In genomic region chr3:107430214-107431047, GRCh38 we compare ENCODE assay signal across 8 cellular contexts. TPM values are rescaled to one million over a fixed set of nuclear protein-coding genes. Genes with fewer than 3 reads are reported as not detected.
DNase-seq lines count a peak whose midpoint lies in the region; FAIRE-seq and TF ChIP-seq lines count a peak whose summit lies in the region.

No MANE protein-coding gene starts in this region.

- no peaks in the 10 kb centered on the region for H3K79me2 ChIP-seq in H9 (ENCODE audit: insufficient read depth, low read length)
- H3K79me2 ChIP-seq in parathyroid adenoma: peaks cover 10% of the 10 kb centered on the region

- no peak overlapping the region for H2BK20ac ChIP-seq in H9 (ENCODE audit: low read depth, low read length, poor library complexity, severe bottlenecking)

- H3K36me3 ChIP-seq in BLaER1: no peaks in the 10 kb centered on the region
- no peaks in the 10 kb centered on the region for H3K36me3 ChIP-seq in parathyroid adenoma (ENCODE audit: control insufficient read depth, insufficient read depth, low read length)

- H3K27ac ChIP-seq in BLaER1 (peak overlapping the region; percentile 93), H9 (ENCODE audit: insufficient read length, low read depth, low read length) (no peak overlapping the region), parathyroid adenoma (peak overlapping the region; percentile 99)

- peak overlapping the region; percentile 89 for H3K4me3 ChIP-seq in BLaER1
- peak overlapping the region; percentile 70 for H3K4me3 ChIP-seq in fibroblast of villous mesenchyme (ENCODE audit: low read depth, low read length)
- peak overlapping the region; percentile 39 for H3K4me3 ChIP-seq in parathyroid adenoma (ENCODE audit: low read depth, low read length)

- no peak overlapping the region for H2AK5ac ChIP-seq in H9 (ENCODE audit: insufficient read length, low read length)

- no peak overlapping the region for H3K27ac Mint-ChIP-seq in H9
- H3K27ac Mint-ChIP-seq in activated CD4-positive, alpha-beta memory T cell treated with anti-CD3 and anti-CD28 coated beads, Interleukin-2, amount 10 ng/mL, durations not matched to agents 7 days and 5 days: peak overlapping the region; percentile 50

- H3K4me1 Mint-ChIP-seq in H9: peaks cover 15 to 16% of the 10 kb centered on the region in 2 experiments
- peaks cover 17% of the 10 kb centered on the region for H3K4me1 Mint-ChIP-seq in activated CD4-positive, alpha-beta memory T cell treated with anti-CD3 and anti-CD28 coated beads, Interleukin-2, amount 10 ng/mL, durations not matched to agents 7 days and 5 days

- no peak; the same call in 2 of the 3 replicates for TF ChIP-seq CTCF in H9 (conservative IDR thresholded peaks at IDR 0.05)
- TF ChIP-seq CTCF in fibroblast of villous mesenchyme (IDR thresholded peaks at IDR 0.05; ENCODE audit: insufficient read depth, low read depth, low read length): no peak
- no peak for TF ChIP-seq CTCF in parathyroid adenoma (IDR thresholded peaks at IDR 0.05)

- H2BK15ac ChIP-seq in H9 (ENCODE audit: low read depth, low read length): no peak overlapping the region

- H2BK5ac ChIP-seq in H9 (ENCODE audit: insufficient read length, low read length): no peak overlapping the region

- H4K8ac ChIP-seq in H9 (replicated peaks; ENCODE audit: insufficient read length, low read depth, low read length): no peak overlapping the region

- no peaks in the 10 kb centered on the region for H3K9me3 ChIP-seq in BLaER1
- H3K9me3 ChIP-seq in H9 (ENCODE audit: control insufficient read depth, low read depth, low read length): no peaks in the 10 kb centered on the region
- H3K9me3 ChIP-seq in parathyroid adenoma (ENCODE audit: control insufficient read depth, low read length): no peaks in the 10 kb centered on the region

- no peak overlapping the region for H4K5ac ChIP-seq in H9 (ENCODE audit: insufficient read length, low read depth, low read length)

- no peaks in the 10 kb centered on the region for H3K79me1 ChIP-seq in H9 (ENCODE audit: insufficient read depth, low read depth, low read length, poor library complexity, severe bottlenecking)

- CTCF ChIA-PET in activated CD4-positive, alpha-beta memory T cell treated with anti-CD3 and anti-CD28 coated beads, Interleukin-2, amount 10 ng/mL, durations not matched to agents 7 days and 5 days (lab: Charles Lee): interaction anchor here (0.6 to 3.8 kb wide), 10 partner anchors 9 to 386 kb away, joined by 3 to 40 read pairs (median 8); no protein-coding TSS in a partner anchor

- DNase-seq in H9 (peak; percentile 41), fibroblast of villous mesenchyme (ENCODE audit: low read depth) (peak; percentile 33), D341Med (ENCODE audit: low spot score) (no peak), NOMO-1 treated with dmso at 0.1 percent for 144 hours (lab: John Stamatoyannopoulos, UW; ENCODE audit: unreplicated experiment) (no peak), RCC 7860 (ENCODE audit: low spot score) (no peak)
- no peak for DNase-seq in activated CD4-positive, alpha-beta memory T cell treated with anti-CD3 and anti-CD28 coated beads, Interleukin-2, amount 10 ng/mL, durations not matched to agents 7 days and 5 days

- no peak overlapping the region for H2BK120ac ChIP-seq in H9 (ENCODE audit: low read depth, low read length, poor library complexity, severe bottlenecking)

- no peaks in the 10 kb centered on the region for H3K9me3 Mint-ChIP-seq in H9
- no peaks in the 10 kb centered on the region for H3K9me3 Mint-ChIP-seq in activated CD4-positive, alpha-beta memory T cell treated with anti-CD3 and anti-CD28 coated beads, Interleukin-2, amount 10 ng/mL, durations not matched to agents 7 days and 5 days

- FAIRE-seq in RCC 7860 (lab: Jason Lieb, UNC): no peak

- POLR2A ChIA-PET in activated CD4-positive, alpha-beta memory T cell treated with anti-CD3 and anti-CD28 coated beads, Interleukin-2, amount 10 ng/mL, durations not matched to agents 7 days and 5 days (lab: Charles Lee): interaction anchor here (0.6 to 2.2 kb wide), 5 partner anchors 15 to 1159 kb away, joined by 3 to 5 read pairs (median 3); partner anchors contain the start of genes CIP2A and DZIP3

- H3K4me3 Mint-ChIP-seq in H9: peak overlapping the region; percentile 82 to 89
- H3K4me3 Mint-ChIP-seq in activated CD4-positive, alpha-beta memory T cell treated with anti-CD3 and anti-CD28 coated beads, Interleukin-2, amount 10 ng/mL, durations not matched to agents 7 days and 5 days: peak overlapping the region; percentile 75

- H4K91ac ChIP-seq in H9 (ENCODE audit: insufficient read length, low read depth, low read length): no peak overlapping the region

- peaks cover 5% of the 10 kb centered on the region for H3K27me3 ChIP-seq in BLaER1
- peaks cover 8% of the 10 kb centered on the region; the same call in 1 of the 2 replicates for H3K27me3 ChIP-seq in H9 (ENCODE audit: insufficient read depth, low read length)
- H3K27me3 ChIP-seq in parathyroid adenoma (ENCODE audit: control insufficient read depth, insufficient read depth, low read length): no peaks in the 10 kb centered on the region

- no peak overlapping the region for H3T11ph ChIP-seq in H9 (ENCODE audit: low read length)

- no peak overlapping the region for H3K56ac ChIP-seq in H9 (ENCODE audit: insufficient read length, low read depth, low read length)

- peaks cover 18% of the 10 kb centered on the region for H3K4me1 ChIP-seq in BLaER1
- no peaks in the 10 kb centered on the region for H3K4me1 ChIP-seq in H9 (ENCODE audit: insufficient read depth, low read length)
- H3K4me1 ChIP-seq in parathyroid adenoma: peaks cover 28% of the 10 kb centered on the region

- no peaks in the 10 kb centered on the region for H3K36me3 Mint-ChIP-seq in H9 (ENCODE audit: insufficient read depth in 1 of 3, low read depth in 3 of 3)
- H3K36me3 Mint-ChIP-seq in activated CD4-positive, alpha-beta memory T cell treated with anti-CD3 and anti-CD28 coated beads, Interleukin-2, amount 10 ng/mL, durations not matched to agents 7 days and 5 days (ENCODE audit: low read depth): no peaks in the 10 kb centered on the region

- peaks cover 19% of the 10 kb centered on the region for H3K23me2 ChIP-seq in H9 (ENCODE audit: insufficient read length, low read depth, low read length, poor library complexity, severe bottlenecking)

- H3K4me2 ChIP-seq in BLaER1 (peak overlapping the region; percentile 99), H9 (ENCODE audit: insufficient read depth, insufficient read length, low read length) (peak overlapping the region; percentile 98), parathyroid adenoma (ENCODE audit: low read length) (peak overlapping the region; percentile 59)

- H2AFZ ChIP-seq in H9 (ENCODE audit: low read length): no peak overlapping the region
- peak overlapping the region; percentile 92 for H2AFZ ChIP-seq in parathyroid adenoma

- H3K4ac ChIP-seq in H9 (ENCODE audit: low read depth, low read length): no peak overlapping the region

- no peak overlapping the region for H3K23ac ChIP-seq in H9 (ENCODE audit: insufficient read length, low read depth, low read length)

- H3K27me3 Mint-ChIP-seq in H9 (ENCODE audit: low read depth): peaks cover 36% of the 10 kb centered on the region
- H3K27me3 Mint-ChIP-seq in activated CD4-positive, alpha-beta memory T cell treated with anti-CD3 and anti-CD28 coated beads, Interleukin-2, amount 10 ng/mL, durations not matched to agents 7 days and 5 days: peaks cover 23% of the 10 kb centered on the region

- no peak overlapping the region for H3K14ac ChIP-seq in H9 (ENCODE audit: insufficient read depth, low read length)

- WGBS in H9 (ENCODE audit: extremely low coverage, insufficient read length, low lambda C conversion rate): no CpG with 5 or more reads among the region's 25 CpGs

- H3K9ac ChIP-seq in BLaER1 (peak overlapping the region; percentile 89), H9 (ENCODE audit: extremely low read depth, insufficient read length, low read length) (peak overlapping the region; percentile 9), parathyroid adenoma (peak overlapping the region; percentile 42)

- H4K20me1 ChIP-seq in BLaER1 (no peaks in the 10 kb centered on the region), H9 (ENCODE audit: control insufficient read depth, insufficient read depth, insufficient read length) (no peaks in the 10 kb centered on the region)

- no peak overlapping the region for H3K18ac ChIP-seq in H9 (ENCODE audit: insufficient read length, low read depth, low read length)

- H2BK12ac ChIP-seq in H9 (ENCODE audit: insufficient read length, low read depth, low read length): no peak overlapping the region

RNA-seq across cellular contexts. Expression of gene CCDC54, which starts 53.2 kb away (rescaled TPM):
- total RNA-seq in H9 (2021) (not detected in 2 replicates), fibroblast of villous mesenchyme (not detected in 2 replicates)
- not detected for total RNA-seq in activated CD4-positive, alpha-beta memory T cell treated with anti-CD3 and anti-CD28 coated beads, Interleukin-2, amount 10 ng/mL, durations not matched to agents 7 days and 5 days

Comparison
In these comparisons a context has a peak if more than half of its experiments do, and no peak if none do; other contexts are left out.
1. H3K4me3 ChIP-seq: peak in every context shown above with its lines; median percentile 89 in BLaER1; 70 in fibroblast of villous mesenchyme; 39 in parathyroid adenoma.
2. H3K9ac ChIP-seq: peak in every context shown above with its lines; median percentile 89 in BLaER1; 42 in parathyroid adenoma; 9 in H9.
3. DNase-seq: peak in H9 (single experiment) and fibroblast of villous mesenchyme (single experiment); none in activated CD4-positive, alpha-beta memory T cell treated with anti-CD3 and anti-CD28 coated beads, Interleukin-2, amount 10 ng/mL, durations not matched to agents 7 days and 5 days (single experiment), D341Med (single experiment), NOMO-1 treated with dmso at 0.1 percent for 144 hours (single experiment) and RCC 7860 (single experiment).
4. Peak in every context shown above with its lines, with median percentiles within 50 percentile points of each other: H3K4me2 ChIP-seq.